Comparison of ENCODE assay signal across 22 cellular contexts in the genomic region with DNA sequence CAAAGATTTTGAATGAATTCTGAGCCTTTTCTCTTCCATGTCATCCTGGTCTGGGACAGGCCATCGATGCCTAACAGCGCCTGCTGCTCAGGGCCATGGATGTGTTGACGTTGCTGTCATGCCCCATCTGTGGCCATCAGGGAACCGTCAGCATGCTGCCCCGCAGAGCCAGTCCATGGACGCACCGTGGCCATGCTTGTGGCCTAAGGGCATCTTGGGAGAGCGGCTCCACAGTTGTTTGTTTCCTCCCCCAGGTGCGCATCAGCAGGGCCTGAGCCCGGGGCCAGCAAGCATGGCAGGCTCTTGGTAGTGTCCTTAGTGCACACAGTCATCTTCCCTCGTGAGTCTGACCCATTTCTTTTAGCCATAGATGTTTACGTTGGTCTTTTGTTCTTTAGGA.
DNase-seq lines count a peak whose midpoint lies in the region; ATAC-seq, FAIRE-seq and TF ChIP-seq lines count a peak whose summit lies in the region.
"Had no signal": no experiment of that assay in that cellular context is flagged by ENCODE, and none has a peak within 500 bp of the region (broad histone marks: within the 10 kb centered on the region; RNA-seq: fewer than 3 reads in every experiment).

No MANE protein-coding gene starts in this region.

- H3K4me3 ChIP-seq in BLaER1 treated with 17β-estradiol and CSF1 and Interleukin-3, amounts not matched to agents 10 nM and 100 nM = 0 out of 20 replicates have a peak overlapping the region, but pooled peaks of 1 of the 10 experiments have one; percentile 5
- H3K4me3 ChIP-seq in astrocyte (ENCODE audit: insufficient read depth, low read depth, low read length) (no peak overlapping the region), osteoblast (ENCODE audit: insufficient read depth, low read length) (no peak overlapping the region), upper lobe of left lung (no peak overlapping the region)

- H3K4me1 ChIP-seq in BLaER1 treated with 17β-estradiol and CSF1 and Interleukin-3, amounts not matched to agents 10 nM and 100 nM = peaks cover 51 to 74% (median 67%) of the 10 kb centered on the region in 10 experiments
- peaks cover 26% of the 10 kb centered on the region for H3K4me1 ChIP-seq in astrocyte (ENCODE audit: insufficient read depth, low read length)
- peaks cover 42% of the 10 kb centered on the region for H3K4me1 ChIP-seq in osteoblast (ENCODE audit: insufficient read depth, low read length)
- peaks cover 44 to 64% (median 53%) of the 10 kb centered on the region in 4 donors for H3K4me1 ChIP-seq in upper lobe of left lung
- H3K4me1 ChIP-seq: Caco-2 had no signal

- H3K4me3 Mint-ChIP-seq in astrocyte (ENCODE audit: unreplicated experiment) = no peak overlapping the region
- no peak overlapping the region for H3K4me3 Mint-ChIP-seq in activated T-helper 1 cell treated with anti-CD3 and anti-CD28 coated beads, Interleukin-12 subunit alpha, Interleukin-12 subunit beta, Interleukin-2, Interleukin-4 antibody, amounts not matched to agents 30 ng/mL and 10 ng/mL and 1 ng/mL, durations not matched to agents 14 hours and 24 hours and 36 hours
- H3K4me3 Mint-ChIP-seq: CD4-positive, CD25-positive, alpha-beta regulatory T cell had no signal

- H3K79me2 ChIP-seq in astrocyte (ENCODE audit: insufficient read depth, low read length) (no peaks in the 10 kb centered on the region), osteoblast (ENCODE audit: insufficient read depth, low read length) (no peaks in the 10 kb centered on the region)

- no peaks in the 10 kb centered on the region for H3K36me3 ChIP-seq in BLaER1 treated with 17β-estradiol and CSF1 and Interleukin-3, amounts not matched to agents 10 nM and 100 nM
- H3K36me3 ChIP-seq in astrocyte (ENCODE audit: insufficient read depth, low read length) = no peaks in the 10 kb centered on the region
- H3K36me3 ChIP-seq in osteoblast (ENCODE audit: insufficient read depth, low read length) = no peaks in the 10 kb centered on the region
- H3K36me3 ChIP-seq in upper lobe of left lung = no peaks in the 10 kb centered on the region

- H3K9ac ChIP-seq in BLaER1 treated with 17β-estradiol and CSF1 and Interleukin-3, amounts not matched to agents 10 nM and 100 nM = peak overlapping the region in 7 of 11 experiments; percentile 52 to 84 (median 79); a peak in 10 of 22 replicates
- no peak overlapping the region for H3K9ac ChIP-seq in astrocyte (ENCODE audit: low read length)

- H3K27me3 Mint-ChIP-seq in astrocyte (ENCODE audit: low read depth, unreplicated experiment) = peaks cover 4% of the 10 kb centered on the region
- H3K27me3 Mint-ChIP-seq in activated T-helper 1 cell treated with anti-CD3 and anti-CD28 coated beads, Interleukin-12 subunit alpha, Interleukin-12 subunit beta, Interleukin-2, Interleukin-4 antibody, amounts not matched to agents 30 ng/mL and 10 ng/mL and 1 ng/mL, durations not matched to agents 14 hours and 24 hours and 36 hours (ENCODE audit: insufficient read depth) = peaks cover 2% of the 10 kb centered on the region

- TF ChIP-seq POLR2A in upper lobe of left lung (IDR thresholded peaks at IDR 0.05) = no peak

- no peaks in the 10 kb centered on the region for H3K27me3 ChIP-seq in BLaER1 treated with 17β-estradiol and CSF1 and Interleukin-3, amounts not matched to agents 10 nM and 100 nM
- H3K27me3 ChIP-seq in astrocyte (ENCODE audit: insufficient read depth, low read length) (no peaks in the 10 kb centered on the region), osteoblast (ENCODE audit: insufficient read depth, low read length) (no peaks in the 10 kb centered on the region), upper lobe of left lung (no peaks in the 10 kb centered on the region)

- H3K4me2 ChIP-seq in BLaER1 treated with 17β-estradiol and CSF1 and Interleukin-3, amounts not matched to agents 10 nM and 100 nM = peak overlapping the region; percentile 72 to 97 (median 87)
- H3K4me2 ChIP-seq in astrocyte (ENCODE audit: low read length) (no peak overlapping the region), osteoblast (ENCODE audit: insufficient read depth, low read length) (no peak overlapping the region)

- ATAC-seq in upper lobe of left lung (ENCODE audit: low FRiP score in 2 of 2) = no peak
- ATAC-seq: HCT116 had no signal

- peak overlapping the region; percentile 71 to 97 (median 89); a peak in 19 of 22 replicates for H3K27ac ChIP-seq in BLaER1 treated with 17β-estradiol and CSF1 and Interleukin-3, amounts not matched to agents 10 nM and 100 nM
- H3K27ac ChIP-seq in astrocyte (ENCODE audit: low read depth, low read length) (no peak overlapping the region), osteoblast (ENCODE audit: low read depth, low read length) (peak overlapping the region; percentile 93), upper lobe of left lung (no peak overlapping the region)

- peak overlapping the region; percentile 96 for H3K27ac Mint-ChIP-seq in astrocyte (ENCODE audit: unreplicated experiment)
- no peak overlapping the region for H3K27ac Mint-ChIP-seq in activated T-helper 1 cell treated with anti-CD3 and anti-CD28 coated beads, Interleukin-12 subunit alpha, Interleukin-12 subunit beta, Interleukin-2, Interleukin-4 antibody, amounts not matched to agents 30 ng/mL and 10 ng/mL and 1 ng/mL, durations not matched to agents 14 hours and 24 hours and 36 hours
- H3K27ac Mint-ChIP-seq: CD4-positive, CD25-positive, alpha-beta regulatory T cell had no signal

- no peak for FAIRE-seq in astrocyte (lab: Jason Lieb, UNC)
- FAIRE-seq: GM12891 had no signal

- no peaks in the 10 kb centered on the region for H4K20me1 ChIP-seq in BLaER1 treated with 17β-estradiol and CSF1 and Interleukin-3, amounts not matched to agents 10 nM and 100 nM
- H4K20me1 ChIP-seq in astrocyte (ENCODE audit: insufficient read depth, low read length) = no peaks in the 10 kb centered on the region
- no peaks in the 10 kb centered on the region for H4K20me1 ChIP-seq in osteoblast (ENCODE audit: insufficient read depth, low read length)

- H3K9me3 Mint-ChIP-seq in astrocyte (ENCODE audit: unreplicated experiment) = no peaks in the 10 kb centered on the region
- H3K9me3 Mint-ChIP-seq in activated T-helper 1 cell treated with anti-CD3 and anti-CD28 coated beads, Interleukin-12 subunit alpha, Interleukin-12 subunit beta, Interleukin-2, Interleukin-4 antibody, amounts not matched to agents 30 ng/mL and 10 ng/mL and 1 ng/mL, durations not matched to agents 14 hours and 24 hours and 36 hours = no peaks in the 10 kb centered on the region
- H3K9me3 Mint-ChIP-seq: CD4-positive, CD25-positive, alpha-beta regulatory T cell had no signal

- TF ChIP-seq CTCF in astrocyte (IDR thresholded peaks at IDR 0.05; ENCODE audit: insufficient read depth, low read depth, low read length) = no peak
- no peak for TF ChIP-seq CTCF in osteoblast (IDR thresholded peaks at IDR 0.05; ENCODE audit: extremely low read depth, low read depth, low read length)
- no peak for TF ChIP-seq CTCF in upper lobe of left lung (IDR thresholded peaks at IDR 0.05)

- intact Hi-C loops in activated T-helper 1 cell treated with anti-CD3 and anti-CD28 coated beads, Interleukin-12 subunit alpha, Interleukin-12 subunit beta, Interleukin-2, Interleukin-4 antibody, amounts not matched to agents 30 ng/mL and 10 ng/mL and 1 ng/mL, durations not matched to agents 14 hours and 24 hours and 36 hours (cut with micrococcal nuclease) = no loop called here

- no peak overlapping the region for H2AFZ ChIP-seq in astrocyte (ENCODE audit: low read depth, low read length)
- no peak overlapping the region for H2AFZ ChIP-seq in osteoblast (ENCODE audit: low read length)

- WGBS in upper lobe of left lung, 2 donors = 95 to 97% methylated on average over 2 to 12 of the region's 12 CpGs

- peaks cover 17% of the 10 kb centered on the region for H3K4me1 Mint-ChIP-seq in astrocyte (ENCODE audit: low read depth, unreplicated experiment)
- peaks cover 13% of the 10 kb centered on the region for H3K4me1 Mint-ChIP-seq in activated T-helper 1 cell treated with anti-CD3 and anti-CD28 coated beads, Interleukin-12 subunit alpha, Interleukin-12 subunit beta, Interleukin-2, Interleukin-4 antibody, amounts not matched to agents 30 ng/mL and 10 ng/mL and 1 ng/mL, durations not matched to agents 14 hours and 24 hours and 36 hours (ENCODE audit: low read depth)
- H3K4me1 Mint-ChIP-seq: CD4-positive, CD25-positive, alpha-beta regulatory T cell had no signal

- no peak for TF ChIP-seq EP300 in upper lobe of left lung (IDR thresholded peaks at IDR 0.05)

- DNase-seq in astrocyte (ENCODE audit: low read depth) (no peak), osteoblast (ENCODE audit: insufficient read length, low spot score, missing footprints) (no peak), upper lobe of left lung (peak; percentile 19 to 60), DMS53 treated with DMSO at 0.1 percent for 48 hours (lab: John Stamatoyannopoulos, UW; ENCODE audit: unreplicated experiment) (no peak), AML-193 (lab: John Stamatoyannopoulos, UW) (no peak)
- DNase-seq in activated T-helper 1 cell treated with anti-CD3 and anti-CD28 coated beads, Interleukin-12 subunit alpha, Interleukin-12 subunit beta, Interleukin-2, Interleukin-4 antibody, amounts not matched to agents 30 ng/mL and 10 ng/mL and 1 ng/mL, durations not matched to agents 14 hours and 24 hours and 36 hours (ENCODE audit: low spot score) = no peak
- DNase-seq: ACHN; Caco-2; CD4-positive, CD25-positive, alpha-beta regulatory T cell; DMS153; GM23248; KBM-7; NCI-H1105; NCI-H1694; NCI-H2081 treated with DMSO at 0.1 percent for 48 hours; NCI-H510A; NCI-H774; OCI-M1; SHP77 treated with DMSO at 0.1 percent for 48 hours had no signal

- no peaks in the 10 kb centered on the region for H3K36me3 Mint-ChIP-seq in astrocyte (ENCODE audit: low read depth, unreplicated experiment)
- no peaks in the 10 kb centered on the region for H3K36me3 Mint-ChIP-seq in activated T-helper 1 cell treated with anti-CD3 and anti-CD28 coated beads, Interleukin-12 subunit alpha, Interleukin-12 subunit beta, Interleukin-2, Interleukin-4 antibody, amounts not matched to agents 30 ng/mL and 10 ng/mL and 1 ng/mL, durations not matched to agents 14 hours and 24 hours and 36 hours (ENCODE audit: low read depth)
- H3K36me3 Mint-ChIP-seq: CD4-positive, CD25-positive, alpha-beta regulatory T cell had no signal

- H3K9me3 ChIP-seq in BLaER1 treated with 17β-estradiol and CSF1 and Interleukin-3, amounts not matched to agents 10 nM and 100 nM (replicated peaks in 1 of 11) = no peaks in the 10 kb centered on the region
- H3K9me3 ChIP-seq in astrocyte (ENCODE audit: insufficient read depth, low read depth, low read length) (no peaks in the 10 kb centered on the region), osteoblast (ENCODE audit: low read depth, low read length) (no peaks in the 10 kb centered on the region), upper lobe of left lung (no peaks in the 10 kb centered on the region)
- H3K9me3 ChIP-seq: Caco-2 had no signal

Comparison
In these comparisons a context has a peak if more than half of its experiments do, and no peak if none do; other contexts are left out.
1. H3K27ac ChIP-seq: peak in BLaER1 treated with 17β-estradiol and CSF1 and Interleukin-3, amounts not matched to agents 10 nM and 100 nM (11 of 11) and osteoblast (single experiment); none in astrocyte (single experiment) and upper lobe of left lung (0 of 4).
2. H3K4me2 ChIP-seq: peak in BLaER1 treated with 17β-estradiol and CSF1 and Interleukin-3, amounts not matched to agents 10 nM and 100 nM (11 of 11); none in astrocyte (single experiment) and osteoblast (single experiment).
3. DNase-seq: peak in upper lobe of left lung (2 of 2); none in astrocyte (single experiment), osteoblast (single experiment), activated T-helper 1 cell treated with anti-CD3 and anti-CD28 coated beads, Interleukin-12 subunit alpha, Interleukin-12 subunit beta, Interleukin-2, Interleukin-4 antibody, amounts not matched to agents 30 ng/mL and 10 ng/mL and 1 ng/mL, durations not matched to agents 14 hours and 24 hours and 36 hours (single experiment), DMS53 treated with DMSO at 0.1 percent for 48 hours (single experiment) and AML-193 (0 of 2).